13 cellular contexts compared by ENCODE assay signal in genomic region chr1:243562473-243562872, GRCh38.
"Had no signal": no experiment of that assay in that cellular context is flagged by ENCODE, and none has a peak within 500 bp of the region (broad histone marks: within the 10 kb centered on the region; RNA-seq: fewer than 3 reads in every experiment).

No MANE protein-coding gene starts in this region.

- H3K27me3 ChIP-seq: pancreas had no signal

- H3K27ac ChIP-seq: pancreas, skin epidermis had no signal

- H3K9me3 ChIP-seq: pancreas had no signal

- DNase-seq: activated CD4-positive, alpha-beta memory T cell treated with anti-CD3 and anti-CD28 coated beads for 36 hours; activated CD4-positive, alpha-beta T cell treated with anti-CD3 and anti-CD28 coated beads for 36 hours; activated effector memory CD4-positive, alpha-beta T cell treated with Interleukin-2 at 50 U/mL for 16 hours; activated naive CD4-positive, alpha-beta T cell treated with anti-CD3 and anti-CD28 coated beads, Interleukin-2, amount 50 U/mL, for 16 hours; activated T-cell treated with anti-CD3 and anti-CD28 coated beads, Interleukin-2, amount 50 U/mL, for 4 hours; erythroblast; glutamatergic neuron; immature natural killer cell; naive thymus-derived CD8-positive, alpha-beta T cell; pancreas; stimulated activated CD4-positive, alpha-beta T cell treated with anti-CD3 and anti-CD28 coated beads, Interleukin-4, amount 100 ng/mL, for 24 hours; stimulated activated naive CD4-positive, alpha-beta T cell had no signal

- H3K4me3 ChIP-seq: pancreas, skin epidermis had no signal

- H3K4me1 ChIP-seq: pancreas had no signal

- H3K36me3 ChIP-seq: pancreas had no signal
